Comparison of ENCODE assay signal across 8 cellular contexts in genomic region chr16:75053791-75054555, GRCh38. TPM values are rescaled to one million over a fixed set of nuclear protein-coding genes. Genes with fewer than 3 reads are reported as not detected.
DNase-seq lines count a peak whose midpoint lies in the region; ATAC-seq and TF ChIP-seq lines count a peak whose summit lies in the region.

No MANE protein-coding gene starts in this region.

- H3K36me3 ChIP-seq in BE2C (no peaks in the 10 kb centered on the region; the same call in 1 of the 2 replicates), mucosa of descending colon (ENCODE audit: low read depth) (no peaks in the 10 kb centered on the region)

- DNase-seq in BE2C (peak; percentile 85), NCI-H128 (lab: John Stamatoyannopoulos, UW; ENCODE audit: unreplicated experiment) (peak; percentile 36), mucosa of descending colon (peak; percentile 91 to 98 (median 94)), GM03348 (ENCODE audit: low spot score) (no peak), glutamatergic neuron (no peak), GDM1 (lab: John Stamatoyannopoulos, UW) (no peak)
- no peak for DNase-seq in activated T-helper 1 cell treated with anti-CD3 and anti-CD28 coated beads, Interleukin-12 subunit alpha, Interleukin-12 subunit beta, Interleukin-2, Interleukin-4 antibody, amounts not matched to agents 30 ng/mL and 10 ng/mL and 1 ng/mL, durations not matched to agents 14 hours and 24 hours and 36 hours (ENCODE audit: low spot score)

- H3K27ac Mint-ChIP-seq in activated T-helper 17 cell treated with anti-CD3 and anti-CD28 coated beads, Interleukin-2, amount 50 U/mL, for 72 hours, result peak overlapping the region; percentile 58
- H3K27ac Mint-ChIP-seq in glutamatergic neuron (ENCODE audit: unreplicated experiment), result no peak overlapping the region
- H3K27ac Mint-ChIP-seq in activated T-helper 1 cell treated with anti-CD3 and anti-CD28 coated beads, Interleukin-12 subunit alpha, Interleukin-12 subunit beta, Interleukin-2, Interleukin-4 antibody, amounts not matched to agents 30 ng/mL and 10 ng/mL and 1 ng/mL, durations not matched to agents 14 hours and 24 hours and 36 hours, result no peak overlapping the region

- no peaks in the 10 kb centered on the region for H3K9me3 Mint-ChIP-seq in activated T-helper 17 cell treated with anti-CD3 and anti-CD28 coated beads, Interleukin-2, amount 50 U/mL, for 72 hours
- H3K9me3 Mint-ChIP-seq in glutamatergic neuron (ENCODE audit: unreplicated experiment), result no peaks in the 10 kb centered on the region
- H3K9me3 Mint-ChIP-seq in activated T-helper 1 cell treated with anti-CD3 and anti-CD28 coated beads, Interleukin-12 subunit alpha, Interleukin-12 subunit beta, Interleukin-2, Interleukin-4 antibody, amounts not matched to agents 30 ng/mL and 10 ng/mL and 1 ng/mL, durations not matched to agents 14 hours and 24 hours and 36 hours, result peaks cover 7% of the 10 kb centered on the region

- H3K27me3 Mint-ChIP-seq in activated T-helper 17 cell treated with anti-CD3 and anti-CD28 coated beads, Interleukin-2, amount 50 U/mL, for 72 hours, result no peaks in the 10 kb centered on the region
- peaks cover 2% of the 10 kb centered on the region for H3K27me3 Mint-ChIP-seq in glutamatergic neuron (ENCODE audit: unreplicated experiment)
- no peaks in the 10 kb centered on the region for H3K27me3 Mint-ChIP-seq in activated T-helper 1 cell treated with anti-CD3 and anti-CD28 coated beads, Interleukin-12 subunit alpha, Interleukin-12 subunit beta, Interleukin-2, Interleukin-4 antibody, amounts not matched to agents 30 ng/mL and 10 ng/mL and 1 ng/mL, durations not matched to agents 14 hours and 24 hours and 36 hours (ENCODE audit: insufficient read depth)

- no peak overlapping the region for H3K4me3 Mint-ChIP-seq in activated T-helper 17 cell treated with anti-CD3 and anti-CD28 coated beads, Interleukin-2, amount 50 U/mL, for 72 hours
- H3K4me3 Mint-ChIP-seq in glutamatergic neuron (ENCODE audit: unreplicated experiment), result no peak overlapping the region
- H3K4me3 Mint-ChIP-seq in activated T-helper 1 cell treated with anti-CD3 and anti-CD28 coated beads, Interleukin-12 subunit alpha, Interleukin-12 subunit beta, Interleukin-2, Interleukin-4 antibody, amounts not matched to agents 30 ng/mL and 10 ng/mL and 1 ng/mL, durations not matched to agents 14 hours and 24 hours and 36 hours, result no peak overlapping the region

- intact Hi-C loops in mucosa of descending colon (cut with DNase I, micrococcal nuclease), result no loop called here
- intact Hi-C loops in activated T-helper 1 cell treated with anti-CD3 and anti-CD28 coated beads, Interleukin-12 subunit alpha, Interleukin-12 subunit beta, Interleukin-2, Interleukin-4 antibody, amounts not matched to agents 30 ng/mL and 10 ng/mL and 1 ng/mL, durations not matched to agents 14 hours and 24 hours and 36 hours (cut with micrococcal nuclease), result no loop called here

- no peaks in the 10 kb centered on the region for H3K27me3 ChIP-seq in BE2C

- TF ChIP-seq CTCF in BE2C (IDR thresholded peaks at IDR 0.05; ENCODE audit: low read depth, low read length), result no peak
- no peak for TF ChIP-seq CTCF in mucosa of descending colon (IDR thresholded peaks at IDR 0.05)
- TF ChIP-seq CTCF in glutamatergic neuron (IDR thresholded peaks at IDR 0.05; ENCODE audit: partially characterized antibody, unreplicated experiment), result no peak

- H3K4me1 Mint-ChIP-seq in activated T-helper 17 cell treated with anti-CD3 and anti-CD28 coated beads, Interleukin-2, amount 50 U/mL, for 72 hours, result peaks cover 31% of the 10 kb centered on the region
- peaks cover 16% of the 10 kb centered on the region for H3K4me1 Mint-ChIP-seq in glutamatergic neuron (ENCODE audit: low read depth, unreplicated experiment)
- peaks cover 36% of the 10 kb centered on the region for H3K4me1 Mint-ChIP-seq in activated T-helper 1 cell treated with anti-CD3 and anti-CD28 coated beads, Interleukin-12 subunit alpha, Interleukin-12 subunit beta, Interleukin-2, Interleukin-4 antibody, amounts not matched to agents 30 ng/mL and 10 ng/mL and 1 ng/mL, durations not matched to agents 14 hours and 24 hours and 36 hours (ENCODE audit: low read depth)

- H3K4me3 ChIP-seq in BE2C (ENCODE audit: low read depth, low read length), result no peak overlapping the region
- H3K4me3 ChIP-seq in mucosa of descending colon, result no peak overlapping the region

- H3K9me3 ChIP-seq in BE2C (no peaks in the 10 kb centered on the region), mucosa of descending colon (no peaks in the 10 kb centered on the region)

- H3K4me1 ChIP-seq in BE2C, result peaks cover 16% of the 10 kb centered on the region
- H3K4me1 ChIP-seq in mucosa of descending colon (ENCODE audit: low read depth), result peaks cover 30% of the 10 kb centered on the region

- ATAC-seq in activated T-helper 17 cell treated with anti-CD3 and anti-CD28 coated beads, Interleukin-2, amount 50 U/mL, for 72 hours (replicated peaks), result no peak
- peak; percentile 95 for ATAC-seq in mucosa of descending colon

- peaks cover 5% of the 10 kb centered on the region for H3K36me3 Mint-ChIP-seq in activated T-helper 17 cell treated with anti-CD3 and anti-CD28 coated beads, Interleukin-2, amount 50 U/mL, for 72 hours (ENCODE audit: low read depth)
- H3K36me3 Mint-ChIP-seq in glutamatergic neuron (ENCODE audit: unreplicated experiment), result no peaks in the 10 kb centered on the region
- H3K36me3 Mint-ChIP-seq in activated T-helper 1 cell treated with anti-CD3 and anti-CD28 coated beads, Interleukin-12 subunit alpha, Interleukin-12 subunit beta, Interleukin-2, Interleukin-4 antibody, amounts not matched to agents 30 ng/mL and 10 ng/mL and 1 ng/mL, durations not matched to agents 14 hours and 24 hours and 36 hours (ENCODE audit: low read depth), result peaks cover 30% of the 10 kb centered on the region

RNA-seq across cellular contexts. Expression of gene ZNRF1, which starts 55.1 kb away (rescaled TPM):
- 30.9 TPM for polyA plus RNA-seq in BE2C (2012; ENCODE audit: insufficient read depth, insufficient read length, low read depth)
- 10 to 100 TPM; 58.2 to 88.4 TPM for total RNA-seq in activated T-helper 17 cell treated with anti-CD3 and anti-CD28 coated beads, Interleukin-2, amount 50 U/mL, for 72 hours
- total RNA-seq in mucosa of descending colon (10 to 100 TPM; 29.9 to 42.7 (median 39.3) TPM), glutamatergic neuron (ENCODE audit: unreplicated experiment) (55.3 TPM)
- 51.2 and 52.2 TPM in 2 replicates for total RNA-seq in activated T-helper 1 cell treated with anti-CD3 and anti-CD28 coated beads, Interleukin-12 subunit alpha, Interleukin-12 subunit beta, Interleukin-2, Interleukin-4 antibody, amounts not matched to agents 30 ng/mL and 10 ng/mL and 1 ng/mL, durations not matched to agents 14 hours and 24 hours and 36 hours

Comparison
In these comparisons a context has a peak if more than half of its experiments do, and no peak if none do; other contexts are left out.
1. DNase-seq: peak in BE2C (single experiment), NCI-H128 (single experiment) and mucosa of descending colon (3 of 3); none in GM03348 (single experiment), glutamatergic neuron (single experiment), GDM1 (single experiment) and activated T-helper 1 cell treated with anti-CD3 and anti-CD28 coated beads, Interleukin-12 subunit alpha, Interleukin-12 subunit beta, Interleukin-2, Interleukin-4 antibody, amounts not matched to agents 30 ng/mL and 10 ng/mL and 1 ng/mL, durations not matched to agents 14 hours and 24 hours and 36 hours (single experiment).